ENCODE assay signal across 8 cellular contexts in genomic region chr12:71840226-71840847, GRCh38. TPM values are rescaled to one million over a fixed set of nuclear protein-coding genes. Genes with fewer than 3 reads are reported as not detected.
DNase-seq lines count a peak whose midpoint lies in the region; ATAC-seq and TF ChIP-seq lines count a peak whose summit lies in the region.

No MANE protein-coding gene starts in this region.

- peak overlapping the region; percentile 88 for H3K4me3 ChIP-seq in LNCaP clone FGC (ENCODE audit: low read depth, low read length)

- no peaks in the 10 kb centered on the region for H3K9me3 Mint-ChIP-seq in activated T-helper 1 cell treated with anti-CD3 and anti-CD28 coated beads, Interleukin-12 subunit alpha, Interleukin-12 subunit beta, Interleukin-2, Interleukin-4 antibody, amounts not matched to agents 30 ng/mL and 10 ng/mL and 1 ng/mL, durations not matched to agents 14 hours and 24 hours and 36 hours
- H3K9me3 Mint-ChIP-seq in glutamatergic neuron (ENCODE audit: unreplicated experiment), result peaks cover 4% of the 10 kb centered on the region

- peaks cover 11% of the 10 kb centered on the region for H3K36me3 Mint-ChIP-seq in activated T-helper 1 cell treated with anti-CD3 and anti-CD28 coated beads, Interleukin-12 subunit alpha, Interleukin-12 subunit beta, Interleukin-2, Interleukin-4 antibody, amounts not matched to agents 30 ng/mL and 10 ng/mL and 1 ng/mL, durations not matched to agents 14 hours and 24 hours and 36 hours (ENCODE audit: low read depth)
- no peaks in the 10 kb centered on the region for H3K36me3 Mint-ChIP-seq in glutamatergic neuron (ENCODE audit: unreplicated experiment)

- TF ChIP-seq CTCF in LNCaP clone FGC (IDR thresholded peaks at IDR 0.05; ENCODE audit: control insufficient read depth, extremely low read depth, insufficient read depth) (no peak), glutamatergic neuron (IDR thresholded peaks at IDR 0.05; ENCODE audit: partially characterized antibody, unreplicated experiment) (no peak)

- H3K27ac Mint-ChIP-seq in activated T-helper 1 cell treated with anti-CD3 and anti-CD28 coated beads, Interleukin-12 subunit alpha, Interleukin-12 subunit beta, Interleukin-2, Interleukin-4 antibody, amounts not matched to agents 30 ng/mL and 10 ng/mL and 1 ng/mL, durations not matched to agents 14 hours and 24 hours and 36 hours, result peak overlapping the region; percentile 92
- peak overlapping the region; percentile 87 for H3K27ac Mint-ChIP-seq in glutamatergic neuron (ENCODE audit: unreplicated experiment)

- peaks cover 34% of the 10 kb centered on the region for H3K4me1 Mint-ChIP-seq in activated T-helper 1 cell treated with anti-CD3 and anti-CD28 coated beads, Interleukin-12 subunit alpha, Interleukin-12 subunit beta, Interleukin-2, Interleukin-4 antibody, amounts not matched to agents 30 ng/mL and 10 ng/mL and 1 ng/mL, durations not matched to agents 14 hours and 24 hours and 36 hours (ENCODE audit: low read depth)
- H3K4me1 Mint-ChIP-seq in glutamatergic neuron (ENCODE audit: low read depth, unreplicated experiment), result peaks cover 6% of the 10 kb centered on the region

- H3K4me3 Mint-ChIP-seq in activated T-helper 1 cell treated with anti-CD3 and anti-CD28 coated beads, Interleukin-12 subunit alpha, Interleukin-12 subunit beta, Interleukin-2, Interleukin-4 antibody, amounts not matched to agents 30 ng/mL and 10 ng/mL and 1 ng/mL, durations not matched to agents 14 hours and 24 hours and 36 hours, result peak overlapping the region; percentile 90
- peak overlapping the region; percentile 98 for H3K4me3 Mint-ChIP-seq in glutamatergic neuron (ENCODE audit: unreplicated experiment)

- intact Hi-C loops in activated T-helper 1 cell treated with anti-CD3 and anti-CD28 coated beads, Interleukin-12 subunit alpha, Interleukin-12 subunit beta, Interleukin-2, Interleukin-4 antibody, amounts not matched to agents 30 ng/mL and 10 ng/mL and 1 ng/mL, durations not matched to agents 14 hours and 24 hours and 36 hours (cut with micrococcal nuclease), result loop anchor here (5.0 kb wide), 1 partner anchor 1473 kb away; the partner anchor contains the start of gene KCNMB4

- ATAC-seq in GM21619 (IDR thresholded peaks at IDR 0.05; ENCODE audit: unreplicated experiment), result peak; percentile 16

- no peaks in the 10 kb centered on the region for H3K27me3 Mint-ChIP-seq in activated T-helper 1 cell treated with anti-CD3 and anti-CD28 coated beads, Interleukin-12 subunit alpha, Interleukin-12 subunit beta, Interleukin-2, Interleukin-4 antibody, amounts not matched to agents 30 ng/mL and 10 ng/mL and 1 ng/mL, durations not matched to agents 14 hours and 24 hours and 36 hours (ENCODE audit: insufficient read depth)
- H3K27me3 Mint-ChIP-seq in glutamatergic neuron (ENCODE audit: unreplicated experiment), result no peaks in the 10 kb centered on the region

- DNase-seq in DMS 273 (lab: John Stamatoyannopoulos, UW; ENCODE audit: unreplicated experiment) (peak; percentile 50), DMS 273 treated with DMSO at 0.1 percent for 48 hours (lab: John Stamatoyannopoulos, UW) (no peak), LNCaP clone FGC (ENCODE audit: low read depth) (no peak), glutamatergic neuron (no peak), pulmonary artery endothelial cell (ENCODE audit: low read depth, low spot score) (peak; percentile 45), SHP77 (lab: John Stamatoyannopoulos, UW) (no peak)
- DNase-seq in activated T-helper 1 cell treated with anti-CD3 and anti-CD28 coated beads, Interleukin-12 subunit alpha, Interleukin-12 subunit beta, Interleukin-2, Interleukin-4 antibody, amounts not matched to agents 30 ng/mL and 10 ng/mL and 1 ng/mL, durations not matched to agents 14 hours and 24 hours and 36 hours (ENCODE audit: low spot score), result peak; percentile 10

RNA-seq across cellular contexts. Expression of gene TBC1D15, which starts 0.8 kb away (rescaled TPM):
- total RNA-seq in activated T-helper 1 cell treated with anti-CD3 and anti-CD28 coated beads, Interleukin-12 subunit alpha, Interleukin-12 subunit beta, Interleukin-2, Interleukin-4 antibody, amounts not matched to agents 30 ng/mL and 10 ng/mL and 1 ng/mL, durations not matched to agents 14 hours and 24 hours and 36 hours, result 41.3 and 41.8 TPM in 2 replicates
- total RNA-seq in glutamatergic neuron (ENCODE audit: unreplicated experiment) (25.1 TPM), pulmonary artery endothelial cell (26.6 and 32.3 TPM in 2 replicates)

Comparison
In these comparisons a context has a peak if more than half of its experiments do, and no peak if none do; other contexts are left out.
1. DNase-seq: peak in DMS 273 (single experiment), activated T-helper 1 cell treated with anti-CD3 and anti-CD28 coated beads, Interleukin-12 subunit alpha, Interleukin-12 subunit beta, Interleukin-2, Interleukin-4 antibody, amounts not matched to agents 30 ng/mL and 10 ng/mL and 1 ng/mL, durations not matched to agents 14 hours and 24 hours and 36 hours (single experiment) and pulmonary artery endothelial cell (single experiment); none in DMS 273 treated with DMSO at 0.1 percent for 48 hours (single experiment), LNCaP clone FGC (single experiment), glutamatergic neuron (single experiment) and SHP77 (0 of 2).